ENCODE assay signal across 1 cellular context in genomic region chr7:149310113-149310836, GRCh38.
TF ChIP-seq lines count a peak whose summit lies in the region.

No MANE protein-coding gene starts in this region.

TF ChIP-seq in GM12878, 131 proteins besides CTCF, POLR2A, EP300 and RAD21 (continued from another document):
- TF ChIP-seq CUX1 (IDR thresholded peaks at IDR 0.05; ENCODE audit: insufficient replicate concordance, low read depth, low read length), result no peak
- no peak for TF ChIP-seq ETV6 (conservative IDR thresholded peaks at IDR 0.05 in 1 of 2, IDR thresholded peaks at IDR 0.05 in 1 of 2; ENCODE audit: borderline replicate concordance in 1 of 2, low read depth in 1 of 2)
- TF ChIP-seq SMC3 (IDR thresholded peaks at IDR 0.05; ENCODE audit: borderline replicate concordance, low read length), result peak; percentile 48; the same call in 1 of the 2 replicates
- TF ChIP-seq YY1 (IDR thresholded peaks at IDR 0.05; ENCODE audit: low read depth, low read length), result no peak
- TF ChIP-seq MTA2 (IDR thresholded peaks at IDR 0.05; ENCODE audit: low read depth), result no peak
- no peak for TF ChIP-seq JUND (IDR thresholded peaks at IDR 0.05; ENCODE audit: low read depth, low read length)
- peak; percentile 71 for TF ChIP-seq SREBF2 (IDR thresholded peaks at IDR 0.05; ENCODE audit: low read length)
- TF ChIP-seq IKZF1 (conservative IDR thresholded peaks at IDR 0.05), result no peak
